1 cellular context compared by ENCODE assay signal in genomic region chr17:28854457-28855382, GRCh38.
A peak's percentile ranks its signal among the peaks of the same experiment; 100 is the strongest.
TF ChIP-seq lines count a peak whose summit lies in the region.

Gene ERAL1, plus strand, starts transcription at chr17:28855016. Its CDS starts 19 bp downstream, at chr17:28855035.

TF ChIP-seq in HepG2, 621 proteins besides CTCF, POLR2A, EP300 and RAD21 (continued from another document and continues in another):
- TF ChIP-seq ZNF280B (CRISPR knock-in tag; IDR thresholded peaks at IDR 0.05; ENCODE audit: borderline replicate concordance) (peak; percentile 81), NFKB2 (CRISPR knock-in tag; IDR thresholded peaks at IDR 0.05; ENCODE audit: borderline replicate concordance) (peak; percentile 86), ZNF782 (CRISPR knock-in tag; IDR thresholded peaks at IDR 0.05; ENCODE audit: borderline replicate concordance) (no peak), AKNA (CRISPR knock-in tag; IDR thresholded peaks at IDR 0.05; ENCODE audit: borderline replicate concordance) (peak; percentile 34; the same call in 1 of the 2 replicates), GABPB1 (CRISPR knock-in tag; IDR thresholded peaks at IDR 0.05) (peak; percentile 73), HNF1A (IDR thresholded peaks at IDR 0.05; ENCODE audit: low read depth) (peak; percentile 39; the same call in 1 of the 2 replicates), HNF1A (CRISPR knock-in tag; IDR thresholded peaks at IDR 0.05; ENCODE audit: borderline replicate concordance) (no peak), SP4 (CRISPR knock-in tag; IDR thresholded peaks at IDR 0.05) (no peak; the same call in 1 of the 2 replicates), ZHX2 (IDR thresholded peaks at IDR 0.05; ENCODE audit: low read depth) (no peak; the same call in 1 of the 2 replicates), ZHX2 (CRISPR knock-in tag; IDR thresholded peaks at IDR 0.05; ENCODE audit: borderline replicate concordance) (0 out of 2 replicates have a peak, but pooled peaks have one; percentile 6), TP53 (CRISPR knock-in tag; conservative IDR thresholded peaks at IDR 0.05) (0 out of 2 replicates have a peak, but pooled peaks have one; percentile 72), E2F5 (CRISPR knock-in tag; conservative IDR thresholded peaks at IDR 0.05) (0 out of 2 replicates have a peak, but pooled peaks have one; percentile 39), PRMT3 (CRISPR knock-in tag; IDR thresholded peaks at IDR 0.05; ENCODE audit: borderline replicate concordance, low read depth) (no peak), HNRNPL (IDR thresholded peaks at IDR 0.05; ENCODE audit: low read depth, low read length) (peak; percentile 39; the same call in 1 of the 2 replicates), SKI (IDR thresholded peaks at IDR 0.05; ENCODE audit: partially characterized antibody) (no peak), ZNF713 (CRISPR knock-in tag; IDR thresholded peaks at IDR 0.05) (0 out of 2 replicates have a peak, but pooled peaks have one; percentile 35), SNAPC4 (CRISPR knock-in tag; IDR thresholded peaks at IDR 0.05) (no peak)
